In genomic region chr20:32539063-32539816, GRCh38 we compare ENCODE assay signal across 1 cellular context.
TF ChIP-seq lines count a peak whose summit lies in the region.

No MANE protein-coding gene starts in this region.

TF ChIP-seq in K562, 482 proteins besides CTCF, POLR2A, EP300 and RAD21 (continued from another document and continues in another):
- TF ChIP-seq STAG1 (CRISPR knock-in tag; IDR thresholded peaks at IDR 0.05; ENCODE audit: borderline replicate concordance) = no peak
- no peak for TF ChIP-seq CEBPB (tag; IDR thresholded peaks at IDR 0.05)
- no peak for TF ChIP-seq ZNF140 (CRISPR knock-in tag; IDR thresholded peaks at IDR 0.05)
- TF ChIP-seq HLTF (IDR thresholded peaks at IDR 0.05) = no peak
- no peak for TF ChIP-seq JUN (IDR thresholded peaks at IDR 0.05; ENCODE audit: borderline replicate concordance, low read depth, low read length)
- no peak for TF ChIP-seq JUN (CRISPR knock-in tag; IDR thresholded peaks at IDR 0.05; ENCODE audit: borderline replicate concordance)
- no peak for TF ChIP-seq CCAR2 (IDR thresholded peaks at IDR 0.05; ENCODE audit: low read depth, low read length)
- no peak for TF ChIP-seq ZNF121 (CRISPR knock-in tag; conservative IDR thresholded peaks at IDR 0.05)
- TF ChIP-seq RAD51 (IDR thresholded peaks at IDR 0.05; ENCODE audit: borderline replicate concordance, low read depth) = peak; percentile 89
- TF ChIP-seq ZZZ3 (IDR thresholded peaks at IDR 0.05) = no peak
- peak; percentile 91 for TF ChIP-seq BHLHE40 (IDR thresholded peaks at IDR 0.05; ENCODE audit: low read length)
- TF ChIP-seq HEY1 (CRISPR knock-in tag; IDR thresholded peaks at IDR 0.05; ENCODE audit: borderline replicate concordance) = no peak
- no peak for TF ChIP-seq PURB (CRISPR knock-in tag; IDR thresholded peaks at IDR 0.05; ENCODE audit: low read depth)
- TF ChIP-seq ZNF212 (CRISPR knock-in tag; IDR thresholded peaks at IDR 0.05) = no peak
- no peak for TF ChIP-seq TCF7 (IDR thresholded peaks at IDR 0.05; ENCODE audit: borderline replicate concordance)
- TF ChIP-seq PHF20 (IDR thresholded peaks at IDR 0.05; ENCODE audit: partially characterized antibody) = no peak
- TF ChIP-seq ZBTB7A (IDR thresholded peaks at IDR 0.05; ENCODE audit: borderline replicate concordance, control insufficient read depth, low read depth, low read length) = no peak
- no peak for TF ChIP-seq DNMT1 (IDR thresholded peaks at IDR 0.05)
- no peak for TF ChIP-seq SIRT6 (IDR thresholded peaks at IDR 0.05; ENCODE audit: low read depth, low read length)
- TF ChIP-seq ARNT (IDR thresholded peaks at IDR 0.05) = no peak
- no peak for TF ChIP-seq ZNF717 (CRISPR knock-in tag; IDR thresholded peaks at IDR 0.05)
- no peak for TF ChIP-seq MCM2 (IDR thresholded peaks at IDR 0.05; ENCODE audit: low read depth)
- TF ChIP-seq EP400 (IDR thresholded peaks at IDR 0.05) = peak; percentile 42; the same call in 1 of the 2 replicates
- TF ChIP-seq, protein P1, sequence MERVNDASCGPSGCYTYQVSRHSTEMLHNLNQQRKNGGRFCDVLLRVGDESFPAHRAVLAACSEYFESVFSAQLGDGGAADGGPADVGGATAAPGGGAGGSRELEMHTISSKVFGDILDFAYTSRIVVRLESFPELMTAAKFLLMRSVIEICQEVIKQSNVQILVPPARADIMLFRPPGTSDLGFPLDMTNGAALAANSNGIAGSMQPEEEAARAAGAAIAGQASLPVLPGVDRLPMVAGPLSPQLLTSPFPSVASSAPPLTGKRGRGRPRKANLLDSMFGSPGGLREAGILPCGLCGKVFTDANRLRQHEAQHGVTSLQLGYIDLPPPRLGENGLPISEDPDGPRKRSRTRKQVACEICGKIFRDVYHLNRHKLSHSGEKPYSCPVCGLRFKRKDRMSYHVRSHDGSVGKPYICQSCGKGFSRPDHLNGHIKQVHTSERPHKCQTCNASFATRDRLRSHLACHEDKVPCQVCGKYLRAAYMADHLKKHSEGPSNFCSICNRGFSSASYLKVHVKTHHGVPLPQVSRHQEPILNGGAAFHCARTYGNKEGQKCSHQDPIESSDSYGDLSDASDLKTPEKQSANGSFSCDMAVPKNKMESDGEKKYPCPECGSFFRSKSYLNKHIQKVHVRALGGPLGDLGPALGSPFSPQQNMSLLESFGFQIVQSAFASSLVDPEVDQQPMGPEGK (CRISPR knock-in tag; IDR thresholded peaks at IDR 0.05; ENCODE audit: borderline replicate concordance) = no peak
- TF ChIP-seq CHD1 (IDR thresholded peaks at IDR 0.05; ENCODE audit: low read length) = no peak
- TF ChIP-seq NFIC (IDR thresholded peaks at IDR 0.05) = no peak
- no peak for TF ChIP-seq ZNF561 (CRISPR knock-in tag; conservative IDR thresholded peaks at IDR 0.05)
- TF ChIP-seq SIX5 (IDR thresholded peaks at IDR 0.05; ENCODE audit: borderline replicate concordance in 1 of 2, insufficient read depth in 1 of 2, low read depth in 1 of 2, low read length in 2 of 2) = no peak
- TF ChIP-seq BRD4 (IDR thresholded peaks at IDR 0.05) = no peak
- TF ChIP-seq RBM14 (IDR thresholded peaks at IDR 0.05; ENCODE audit: borderline replicate concordance, insufficient read depth, low read depth, low read length) = no peak
- no peak for TF ChIP-seq ZNF354B (CRISPR knock-in tag; IDR thresholded peaks at IDR 0.05)
- TF ChIP-seq ZNF253 (CRISPR knock-in tag; conservative IDR thresholded peaks at IDR 0.05) = no peak
- TF ChIP-seq, protein P2, sequence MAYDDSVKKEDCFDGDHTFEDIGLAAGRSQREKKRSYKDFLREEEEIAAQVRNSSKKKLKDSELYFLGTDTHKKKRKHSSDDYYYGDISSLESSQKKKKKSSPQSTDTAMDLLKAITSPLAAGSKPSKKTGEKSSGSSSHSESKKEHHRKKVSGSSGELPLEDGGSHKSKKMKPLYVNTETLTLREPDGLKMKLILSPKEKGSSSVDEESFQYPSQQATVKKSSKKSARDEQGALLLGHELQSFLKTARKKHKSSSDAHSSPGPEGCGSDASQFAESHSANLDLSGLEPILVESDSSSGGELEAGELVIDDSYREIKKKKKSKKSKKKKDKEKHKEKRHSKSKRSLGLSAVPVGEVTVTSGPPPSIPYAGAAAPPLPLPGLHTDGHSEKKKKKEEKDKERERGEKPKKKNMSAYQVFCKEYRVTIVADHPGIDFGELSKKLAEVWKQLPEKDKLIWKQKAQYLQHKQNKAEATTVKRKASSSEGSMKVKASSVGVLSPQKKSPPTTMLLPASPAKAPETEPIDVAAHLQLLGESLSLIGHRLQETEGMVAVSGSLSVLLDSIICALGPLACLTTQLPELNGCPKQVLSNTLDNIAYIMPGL (CRISPR knock-in tag; IDR thresholded peaks at IDR 0.05) = no peak
- TF ChIP-seq ZBTB9 (CRISPR knock-in tag; IDR thresholded peaks at IDR 0.05) = peak; percentile 49
- TF ChIP-seq NFE2L1 (tag; IDR thresholded peaks at IDR 0.05; ENCODE audit: borderline replicate concordance, low read depth) = no peak
- TF ChIP-seq, protein P3, sequence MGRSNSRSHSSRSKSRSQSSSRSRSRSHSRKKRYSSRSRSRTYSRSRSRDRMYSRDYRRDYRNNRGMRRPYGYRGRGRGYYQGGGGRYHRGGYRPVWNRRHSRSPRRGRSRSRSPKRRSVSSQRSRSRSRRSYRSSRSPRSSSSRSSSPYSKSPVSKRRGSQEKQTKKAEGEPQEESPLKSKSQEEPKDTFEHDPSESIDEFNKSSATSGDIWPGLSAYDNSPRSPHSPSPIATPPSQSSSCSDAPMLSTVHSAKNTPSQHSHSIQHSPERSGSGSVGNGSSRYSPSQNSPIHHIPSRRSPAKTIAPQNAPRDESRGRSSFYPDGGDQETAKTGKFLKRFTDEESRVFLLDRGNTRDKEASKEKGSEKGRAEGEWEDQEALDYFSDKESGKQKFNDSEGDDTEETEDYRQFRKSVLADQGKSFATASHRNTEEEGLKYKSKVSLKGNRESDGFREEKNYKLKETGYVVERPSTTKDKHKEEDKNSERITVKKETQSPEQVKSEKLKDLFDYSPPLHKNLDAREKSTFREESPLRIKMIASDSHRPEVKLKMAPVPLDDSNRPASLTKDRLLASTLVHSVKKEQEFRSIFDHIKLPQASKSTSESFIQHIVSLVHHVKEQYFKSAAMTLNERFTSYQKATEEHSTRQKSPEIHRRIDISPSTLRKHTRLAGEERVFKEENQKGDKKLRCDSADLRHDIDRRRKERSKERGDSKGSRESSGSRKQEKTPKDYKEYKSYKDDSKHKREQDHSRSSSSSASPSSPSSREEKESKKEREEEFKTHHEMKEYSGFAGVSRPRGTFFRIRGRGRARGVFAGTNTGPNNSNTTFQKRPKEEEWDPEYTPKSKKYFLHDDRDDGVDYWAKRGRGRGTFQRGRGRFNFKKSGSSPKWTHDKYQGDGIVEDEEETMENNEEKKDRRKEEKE (IDR thresholded peaks at IDR 0.05; ENCODE audit: borderline replicate concordance in 1 of 2, control insufficient read depth in 1 of 2, low read depth in 2 of 2, low read length in 1 of 2) = no peak
- peak; percentile 59 for TF ChIP-seq CBFA2T2 (conservative IDR thresholded peaks at IDR 0.05)
- no peak for TF ChIP-seq ZC3H4 (CRISPR knock-in tag; IDR thresholded peaks at IDR 0.05; ENCODE audit: borderline replicate concordance)
- TF ChIP-seq, protein P4, sequence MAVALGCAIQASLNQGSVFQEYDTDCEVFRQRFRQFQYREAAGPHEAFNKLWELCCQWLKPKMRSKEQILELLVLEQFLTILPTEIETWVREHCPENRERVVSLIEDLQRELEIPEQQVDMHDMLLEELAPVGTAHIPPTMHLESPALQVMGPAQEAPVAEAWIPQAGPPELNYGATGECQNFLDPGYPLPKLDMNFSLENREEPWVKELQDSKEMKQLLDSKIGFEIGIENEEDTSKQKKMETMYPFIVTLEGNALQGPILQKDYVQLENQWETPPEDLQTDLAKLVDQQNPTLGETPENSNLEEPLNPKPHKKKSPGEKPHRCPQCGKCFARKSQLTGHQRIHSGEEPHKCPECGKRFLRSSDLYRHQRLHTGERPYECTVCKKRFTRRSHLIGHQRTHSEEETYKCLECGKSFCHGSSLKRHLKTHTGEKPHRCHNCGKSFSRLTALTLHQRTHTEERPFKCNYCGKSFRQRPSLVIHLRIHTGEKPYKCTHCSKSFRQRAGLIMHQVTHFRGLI (CRISPR knock-in tag; IDR thresholded peaks at IDR 0.05) = no peak
- TF ChIP-seq MNT (conservative IDR thresholded peaks at IDR 0.05) = peak; percentile 56 to 68; a peak in 3 of 4 replicates
- no peak for TF ChIP-seq ZNF830 (CRISPR knock-in tag; IDR thresholded peaks at IDR 0.05)
- TF ChIP-seq RFX7 (CRISPR knock-in tag; IDR thresholded peaks at IDR 0.05) = no peak
- TF ChIP-seq ATF7 (IDR thresholded peaks at IDR 0.05) = no peak
- no peak for TF ChIP-seq ZFP30 (CRISPR knock-in tag; IDR thresholded peaks at IDR 0.05; ENCODE audit: borderline replicate concordance)
- no peak for TF ChIP-seq RFX1 (IDR thresholded peaks at IDR 0.05)
- TF ChIP-seq E2F3 (CRISPR knock-in tag; IDR thresholded peaks at IDR 0.05) = no peak
- TF ChIP-seq ERF (CRISPR knock-in tag; IDR thresholded peaks at IDR 0.05) = no peak
- TF ChIP-seq ATF1 (CRISPR knock-in tag; IDR thresholded peaks at IDR 0.05) = no peak
- TF ChIP-seq ATF1 (tag; IDR thresholded peaks at IDR 0.05) = 0 out of 2 replicates have a peak, but pooled peaks have one; percentile 4
- peak; percentile 76 for TF ChIP-seq ZNF311 (CRISPR knock-in tag; IDR thresholded peaks at IDR 0.05)
- no peak for TF ChIP-seq TBP (optimal IDR thresholded peaks at IDR 0.05; ENCODE audit: low read depth, low read length)
- no peak for TF ChIP-seq BRD9 (IDR thresholded peaks at IDR 0.05; ENCODE audit: low read depth, partially characterized antibody)
- no peak for TF ChIP-seq ZNF740 (CRISPR knock-in tag; IDR thresholded peaks at IDR 0.05)
- TF ChIP-seq ZNF740 (tag; IDR thresholded peaks at IDR 0.05) = peak in 1 of 2 experiments; percentile 38; a peak in 1 of 4 replicates
- TF ChIP-seq SRSF7 (optimal IDR thresholded peaks at IDR 0.05; ENCODE audit: low read depth, low read length) = no peak
- TF ChIP-seq HDAC3 (IDR thresholded peaks at IDR 0.05; ENCODE audit: borderline replicate concordance, partially characterized antibody) = no peak
- TF ChIP-seq, protein P5, sequence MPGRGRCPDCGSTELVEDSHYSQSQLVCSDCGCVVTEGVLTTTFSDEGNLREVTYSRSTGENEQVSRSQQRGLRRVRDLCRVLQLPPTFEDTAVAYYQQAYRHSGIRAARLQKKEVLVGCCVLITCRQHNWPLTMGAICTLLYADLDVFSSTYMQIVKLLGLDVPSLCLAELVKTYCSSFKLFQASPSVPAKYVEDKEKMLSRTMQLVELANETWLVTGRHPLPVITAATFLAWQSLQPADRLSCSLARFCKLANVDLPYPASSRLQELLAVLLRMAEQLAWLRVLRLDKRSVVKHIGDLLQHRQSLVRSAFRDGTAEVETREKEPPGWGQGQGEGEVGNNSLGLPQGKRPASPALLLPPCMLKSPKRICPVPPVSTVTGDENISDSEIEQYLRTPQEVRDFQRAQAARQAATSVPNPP (IDR thresholded peaks at IDR 0.05; ENCODE audit: borderline replicate concordance, insufficient read depth, insufficient read length) = no peak
- no peak for TF ChIP-seq MBD2 (IDR thresholded peaks at IDR 0.05; ENCODE audit: borderline replicate concordance, low read depth)
- TF ChIP-seq ADNP (tag; IDR thresholded peaks at IDR 0.05) = no peak
- no peak for TF ChIP-seq ZFP1 (CRISPR knock-in tag; IDR thresholded peaks at IDR 0.05)
- peak; percentile 77; the same call in 1 of the 2 replicates for TF ChIP-seq CLOCK (CRISPR knock-in tag; IDR thresholded peaks at IDR 0.05; ENCODE audit: borderline replicate concordance)
- TF ChIP-seq NRF1 (conservative IDR thresholded peaks at IDR 0.05 in 1 of 2, IDR thresholded peaks at IDR 0.05 in 1 of 2) = 0 out of 4 replicates have a peak, but pooled peaks of 1 of the 2 experiments have one; percentile 8
- no peak for TF ChIP-seq FOXJ2 (tag; IDR thresholded peaks at IDR 0.05)
